Comparison of ENCODE assay signal across 28 cellular contexts in the genomic region with DNA sequence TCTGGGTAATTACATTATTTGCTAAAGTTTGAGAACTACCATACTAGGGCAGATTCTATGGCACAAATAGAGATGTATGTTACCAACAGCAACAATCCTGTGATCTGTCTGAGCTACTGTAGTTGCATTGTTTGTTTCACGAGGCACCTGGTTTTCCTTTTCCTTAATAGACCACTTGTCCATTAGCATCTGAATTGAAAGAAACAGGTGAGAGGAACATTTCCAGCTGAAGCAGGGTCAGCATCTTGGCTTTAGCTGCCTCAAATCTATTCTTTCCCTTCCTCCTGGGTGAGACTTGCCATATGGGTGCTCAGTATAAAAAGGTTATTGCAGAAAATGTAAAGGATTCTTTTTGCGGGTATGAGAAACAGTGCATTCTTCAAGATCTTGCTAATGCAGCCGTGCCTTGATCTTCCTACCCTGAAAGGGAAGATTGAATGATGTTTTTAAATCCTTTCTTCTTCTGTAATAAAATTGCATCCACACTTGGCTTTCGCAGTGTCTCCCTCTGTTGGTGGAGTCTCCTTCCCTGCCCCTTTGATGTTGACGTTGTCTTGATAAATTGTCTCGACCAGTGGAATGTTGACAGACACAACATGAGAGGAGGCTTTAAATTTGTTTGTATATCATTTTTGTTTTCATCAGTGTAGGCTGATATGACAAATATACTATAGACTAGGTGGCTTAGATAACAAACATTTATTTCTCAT.
DNase-seq lines count a peak whose midpoint lies in the region; ATAC-seq, FAIRE-seq and TF ChIP-seq lines count a peak whose summit lies in the region.
"Had no signal": no experiment of that assay in that cellular context is flagged by ENCODE, and none has a peak within 500 bp of the region (broad histone marks: within the 10 kb centered on the region; RNA-seq: fewer than 3 reads in every experiment).

No MANE protein-coding gene starts in this region.

- TF ChIP-seq CTCF in DND-41 (IDR thresholded peaks at IDR 0.05; ENCODE audit: borderline replicate concordance, extremely low read depth, low read length, poor library complexity, severe bottlenecking) (peak; percentile 15), lower leg skin (IDR thresholded peaks at IDR 0.05) (no peak)

- intact Hi-C loops in lower leg skin (cut with DNase I; ENCODE audit: low total_unique reads): no loop called here

- H2AFZ ChIP-seq in DND-41 (ENCODE audit: low read depth, low read length): no peak overlapping the region

- 44 to 67% methylated on average over 6 of the region's 6 CpGs for WGBS in lower leg skin, 2 donors

- H3K27me3 ChIP-seq in DND-41 (ENCODE audit: insufficient read depth, low read length, poor library complexity): no peaks in the 10 kb centered on the region
- no peaks in the 10 kb centered on the region for H3K27me3 ChIP-seq in SJCRH30
- H3K27me3 ChIP-seq: body of pancreas, esophagus muscularis mucosa, pancreas had no signal

- H3K9ac ChIP-seq in DND-41 (ENCODE audit: low read depth, low read length): no peak overlapping the region

- H3K9me3 ChIP-seq in DND-41 (ENCODE audit: insufficient read depth, low read length, severe bottlenecking) (no peaks in the 10 kb centered on the region), SJCRH30 (replicated peaks) (no peaks in the 10 kb centered on the region)
- H3K9me3 ChIP-seq: body of pancreas, esophagus muscularis mucosa, pancreas had no signal

- no peak overlapping the region for H3K4me2 ChIP-seq in DND-41 (ENCODE audit: insufficient read depth, low read length)

- no peak for ATAC-seq in DND-41 (ENCODE audit: insufficient read depth, low read depth)
- ATAC-seq: activated T-helper 17 cell treated with anti-CD3 and anti-CD28 coated beads, Interleukin-2, amount 50 U/mL, for 72 hours; body of pancreas; HepG2; Panc1; pancreas; stimulated activated naive B cell treated with anti-CD40 and anti-IgM and Interleukin-4, amounts not matched to agents 10 μg/mL and 1 μg/mL and 100 μg/mL, for 72 hours had no signal

- H3K36me3 ChIP-seq in DND-41 (ENCODE audit: insufficient read depth, low read length) (no peaks in the 10 kb centered on the region), SJCRH30 (no peaks in the 10 kb centered on the region)
- H3K36me3 ChIP-seq: esophagus muscularis mucosa, pancreas had no signal

- no peak for TF ChIP-seq POLR2A in H54 (IDR thresholded peaks at IDR 0.05; ENCODE audit: low read depth, low read length)
- no peak for TF ChIP-seq POLR2A in lower leg skin (IDR thresholded peaks at IDR 0.05)

- no peak for DNase-seq in DND-41
- DNase-seq in H54 (ENCODE audit: insufficient read length, low spot score): no peak
- DNase-seq in OCI-M1 (lab: John Stamatoyannopoulos, UW): peak; percentile 2
- peak; percentile 5 for DNase-seq in iPS DF 4.7 (ENCODE audit: extremely low read depth, low spot score)
- no peak for DNase-seq in SJCRH30
- no peak for DNase-seq in lower leg skin (ENCODE audit: low spot score in 2 of 2)
- DNase-seq in AG20443 (ENCODE audit: low spot score): no peak
- DNase-seq: activated CD4-positive, alpha-beta T cell treated with anti-CD3 and anti-CD28 coated beads for 4 hours; activated naive CD4-positive, alpha-beta T cell treated with anti-CD3 and anti-CD28 coated beads, Interleukin-2, amount 10 ng/mL, durations not matched to agents 7 days and 5 days; body of pancreas; C1 segment of cervical spinal cord; COR-L47; foreskin melanocyte; immature natural killer cell; MV-4-11; NCI-H1694; NCI-H510A; pancreas; SHP77 treated with DMSO at 0.1 percent for 48 hours; stimulated activated naive B cell treated with anti-CD40 and anti-IgM and Interleukin-4, amounts not matched to agents 10 μg/mL and 1 μg/mL and 100 μg/mL, for 72 hours; substantia nigra; trophoblast cell had no signal

- FAIRE-seq in H54 (lab: Jason Lieb, UNC): peak; percentile 38
- FAIRE-seq: GM18507, GM19239, HepG2, pancreas had no signal

- H4K20me1 ChIP-seq in DND-41 (ENCODE audit: insufficient read depth, low read length): no peaks in the 10 kb centered on the region

- H3K4me3 ChIP-seq in DND-41 (ENCODE audit: low read depth in 1 of 2, low read length in 2 of 2): no peak overlapping the region
- no peak overlapping the region for H3K4me3 ChIP-seq in SJCRH30
- H3K4me3 ChIP-seq in lower leg skin (ENCODE audit: low read depth, poor library complexity, severe bottlenecking): no peak overlapping the region
- H3K4me3 ChIP-seq: body of pancreas, esophagus muscularis mucosa, pancreas had no signal

- H3K79me2 ChIP-seq in DND-41 (ENCODE audit: insufficient read depth, low read length): no peaks in the 10 kb centered on the region

- H3K4me1 ChIP-seq in DND-41 (ENCODE audit: insufficient read depth, low read length) (no peaks in the 10 kb centered on the region), SJCRH30 (no peaks in the 10 kb centered on the region)
- H3K4me1 ChIP-seq: body of pancreas, esophagus muscularis mucosa, pancreas had no signal

- H3K27ac ChIP-seq in DND-41 (ENCODE audit: low read length): no peak overlapping the region
- no peak overlapping the region for H3K27ac ChIP-seq in SJCRH30
- H3K27ac ChIP-seq: body of pancreas, esophagus muscularis mucosa, pancreas had no signal

Comparison
In these comparisons a context has a peak if more than half of its experiments do, and no peak if none do; other contexts are left out.
1. DNase-seq: peak in OCI-M1 (single experiment) and iPS DF 4.7 (single experiment); none in DND-41 (single experiment), H54 (single experiment), SJCRH30 (0 of 2), lower leg skin (0 of 2) and AG20443 (single experiment).